ENCODE assay signal across 13 cellular contexts in the genomic region with DNA sequence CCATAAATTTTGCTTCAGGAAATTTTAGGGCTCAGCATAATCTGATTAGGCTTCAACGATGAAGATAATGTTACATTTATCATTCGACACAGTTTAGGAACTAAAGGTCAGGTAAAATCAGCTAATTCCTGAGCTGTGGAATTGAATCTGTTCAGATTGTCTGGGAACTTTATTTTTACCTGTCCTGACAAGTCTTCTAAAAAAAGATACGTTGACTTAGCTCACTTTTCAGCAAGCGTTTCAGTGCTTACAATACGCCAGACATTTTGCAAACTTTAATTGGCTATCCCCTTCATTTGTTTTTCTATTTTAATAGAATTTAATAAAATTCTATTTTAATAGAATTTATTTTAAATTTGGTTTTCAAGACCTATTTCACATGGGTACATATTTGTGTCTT. TPM values are rescaled to one million over a fixed set of nuclear protein-coding genes. Genes with fewer than 3 reads are reported as not detected.
DNase-seq lines count a peak whose midpoint lies in the region; ATAC-seq, FAIRE-seq and TF ChIP-seq lines count a peak whose summit lies in the region.
"Had no signal": no experiment of that assay in that cellular context is flagged by ENCODE, and none has a peak within 500 bp of the region (broad histone marks: within the 10 kb centered on the region; RNA-seq: fewer than 3 reads in every experiment).

No MANE protein-coding gene starts in this region.

- H3K9me3 ChIP-seq in cardiac muscle cell (ENCODE audit: low read depth) (no peaks in the 10 kb centered on the region), pancreas (no peaks in the 10 kb centered on the region)

- peak overlapping the region; percentile 44 for H3K27ac ChIP-seq in cardiac muscle cell
- no peak overlapping the region for H3K27ac ChIP-seq in pancreas

- no peaks in the 10 kb centered on the region for H3K36me3 ChIP-seq in cardiac muscle cell
- no peaks in the 10 kb centered on the region for H3K36me3 ChIP-seq in bronchial epithelial cell (ENCODE audit: control insufficient read depth, insufficient read depth, low read length)
- H3K36me3 ChIP-seq in pancreas: no peaks in the 10 kb centered on the region

- FAIRE-seq in bronchial epithelial cell (lab: Jason Lieb, UNC): peak; percentile 32
- FAIRE-seq in pancreas (lab: Jason Lieb, UNC): peak; percentile 68

- TF ChIP-seq CTCF in cardiac muscle cell (IDR thresholded peaks at IDR 0.05; ENCODE audit: low read depth, low read length) (no peak), bronchial epithelial cell (IDR thresholded peaks at IDR 0.05; ENCODE audit: insufficient read depth, low read length, severe bottlenecking) (no peak), pancreas (IDR thresholded peaks at IDR 0.05) (no peak)

- no peak for ATAC-seq in left cardiac atrium
- no peak for ATAC-seq in pancreas
- ATAC-seq: HCT116 had no signal

- no peaks in the 10 kb centered on the region for H3K27me3 ChIP-seq in cardiac muscle cell
- H3K27me3 ChIP-seq in bronchial epithelial cell (ENCODE audit: control insufficient read depth, insufficient read depth, low read length): no peaks in the 10 kb centered on the region
- H3K27me3 ChIP-seq in pancreas: no peaks in the 10 kb centered on the region

- intact Hi-C loops in left cardiac atrium (cut with DNase I) (no loop called here), pancreas (cut with DNase I) (no loop called here)

- 93 to 94% methylated on average over 5 of the region's 5 CpGs for WGBS in pancreas, 2 donors

- peaks cover 17% of the 10 kb centered on the region for H3K4me1 ChIP-seq in cardiac muscle cell (ENCODE audit: low read depth)
- H3K4me1 ChIP-seq in pancreas: no peaks in the 10 kb centered on the region

- DNase-seq in cardiac muscle cell (ENCODE audit: low read depth in 1 of 2, low spot score in 1 of 2): no peak
- no peak for DNase-seq in left cardiac atrium
- DNase-seq in bronchial epithelial cell (ENCODE audit: low read depth): peak; percentile 54
- no peak for DNase-seq in pancreas
- DNase-seq in stimulated activated CD4-positive, alpha-beta T cell treated with anti-CD3 and anti-CD28 coated beads, Interleukin-4, amount 100 ng/mL, for 4 hours: no peak
- DNase-seq in A172 (ENCODE audit: low spot score): no peak
- DNase-seq in glomerular visceral epithelial cell (ENCODE audit: extremely low spot score): no peak
- DNase-seq: 8988T; C1 segment of cervical spinal cord; Calu3; CD4-positive, alpha-beta T cell; DMS79 had no signal

- H3K4me3 ChIP-seq in cardiac muscle cell (no peak overlapping the region), bronchial epithelial cell (ENCODE audit: low read depth, low read length) (no peak overlapping the region), pancreas (no peak overlapping the region)

RNA-seq across cellular contexts. Expression of a gene that starts 57.8 kb away (rescaled TPM):
- total RNA-seq in cardiac muscle cell: 6.4 and 21.9 TPM in 2 replicates
- 9.2 and 25.6 TPM in 2 replicates for polyA plus RNA-seq in cardiac muscle cell
- 1 to 10 TPM; 7.6 to 9.5 TPM for total RNA-seq in left cardiac atrium
- 3.9 and 5.1 TPM in 2 replicates for total RNA-seq in bronchial epithelial cell
- 1 to 10 TPM; 5.5 to 7.3 (median 6.0) TPM for total RNA-seq in pancreas
- polyA plus RNA-seq in pancreas: 1 to 10 TPM; 1.4 to 3.0 TPM
- 5.1 and 6.0 TPM in 2 replicates for total RNA-seq in A172 (2014; rRNA removed; shearing (Covaris generic))
